25 cellular contexts compared by ENCODE assay signal in the genomic region with DNA sequence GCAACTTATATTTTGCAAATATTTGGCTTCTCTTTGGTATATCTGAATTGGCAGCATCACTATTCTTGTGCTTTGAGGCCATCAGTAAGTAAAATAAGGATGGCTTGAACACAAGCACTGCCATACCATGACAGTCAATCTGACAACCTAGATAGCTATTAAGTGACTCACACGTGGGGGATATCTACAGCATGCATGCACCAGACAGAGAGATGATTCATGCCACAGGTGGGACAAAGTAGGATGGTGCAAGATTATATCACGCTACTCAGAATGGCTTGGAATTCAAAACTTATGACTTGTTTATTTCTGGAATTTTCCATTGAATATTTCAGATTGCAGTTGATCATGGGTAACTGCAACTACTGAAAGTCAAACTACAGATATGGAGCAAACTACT.
DNase-seq lines count a peak whose midpoint lies in the region; ATAC-seq and TF ChIP-seq lines count a peak whose summit lies in the region.
"Had no signal": no experiment of that assay in that cellular context is flagged by ENCODE, and none has a peak within 500 bp of the region (broad histone marks: within the 10 kb centered on the region; RNA-seq: fewer than 3 reads in every experiment).

No MANE protein-coding gene starts in this region.

- POLR2A ChIA-PET in RWPE1 (lab: Yijun Ruan, JAX; ENCODE audit: low non-redundant PET) = no interaction called here

- no peak overlapping the region for H3K27ac ChIP-seq in RWPE1
- H3K27ac ChIP-seq: dorsolateral prefrontal cortex, ovary, thyroid gland had no signal

- TF ChIP-seq CTCF in RWPE1 (conservative IDR thresholded peaks at IDR 0.05; ENCODE audit: low read depth) (no peak), fibroblast of villous mesenchyme (IDR thresholded peaks at IDR 0.05; ENCODE audit: insufficient read depth, low read depth, low read length) (no peak)

- H3K27me3 Mint-ChIP-seq in stimulated activated naive CD8-positive, alpha-beta T cell treated with anti-CD3 and anti-CD28 coated beads, Interleukin-15, amount 100 ng/mL, for 72 hours = no peaks in the 10 kb centered on the region
- H3K27me3 Mint-ChIP-seq: activated B cell treated with CpG ODN at 0.5 μM for 24 hours; activated T-cell treated with anti-CD3 and anti-CD28 coated beads, Interleukin-2, amount 50 U/mL, for 24 hours; CD4-positive, alpha-beta memory T cell; naive thymus-derived CD4-positive, alpha-beta T cell; stimulated activated naive B cell treated with anti-CD40 and anti-IgM and Interleukin-4, amounts not matched to agents 10 μg/mL and 1 μg/mL and 100 μg/mL, for 72 hours had no signal

- no peaks in the 10 kb centered on the region for H3K4me1 Mint-ChIP-seq in stimulated activated naive CD8-positive, alpha-beta T cell treated with anti-CD3 and anti-CD28 coated beads, Interleukin-15, amount 100 ng/mL, for 72 hours
- H3K4me1 Mint-ChIP-seq: activated B cell treated with CpG ODN at 0.5 μM for 24 hours; CD4-positive, alpha-beta memory T cell; GM23338; naive thymus-derived CD4-positive, alpha-beta T cell; stimulated activated naive B cell treated with anti-CD40 and anti-IgM and Interleukin-4, amounts not matched to agents 10 μg/mL and 1 μg/mL and 100 μg/mL, for 72 hours had no signal

- peak; percentile 2 for DNase-seq in HS-27A (ENCODE audit: low read depth)
- peak; percentile 58 for DNase-seq in RWPE1 (ENCODE audit: low spot score)
- peak; percentile 25 for DNase-seq in fibroblast of villous mesenchyme (ENCODE audit: low read depth)
- peak; percentile 14 for DNase-seq in skeletal muscle cell (ENCODE audit: low read depth)
- no peak for DNase-seq in stimulated activated naive CD8-positive, alpha-beta T cell treated with anti-CD3 and anti-CD28 coated beads, Interleukin-15, amount 100 ng/mL, for 72 hours
- DNase-seq: activated B cell treated with CpG ODN at 0.5 μM for 24 hours; activated CD8-positive, alpha-beta T cell treated with anti-CD3 and anti-CD28 coated beads, Interleukin-2, amount 10 ng/mL, durations not matched to agents 7 days and 5 days; activated naive CD4-positive, alpha-beta T cell treated with Interleukin-2 at 50 U/mL for 16 hours; activated T-cell treated with anti-CD3 and anti-CD28 coated beads, Interleukin-2, amount 50 U/mL, for 24 hours; amygdala; CD4-positive, alpha-beta memory T cell; DMS153; dorsolateral prefrontal cortex; erythroblast; naive thymus-derived CD4-positive, alpha-beta T cell; NCI-H1417; ovary; right cardiac atrium; stimulated activated naive B cell treated with anti-CD40 and anti-IgM and Interleukin-4, amounts not matched to agents 10 μg/mL and 1 μg/mL and 100 μg/mL, for 72 hours; thyroid gland had no signal

- no peak overlapping the region for H3K27ac Mint-ChIP-seq in stimulated activated naive CD8-positive, alpha-beta T cell treated with anti-CD3 and anti-CD28 coated beads, Interleukin-15, amount 100 ng/mL, for 72 hours
- H3K27ac Mint-ChIP-seq: activated B cell treated with CpG ODN at 0.5 μM for 24 hours; activated CD8-positive, alpha-beta T cell treated with anti-CD3 and anti-CD28 coated beads, Interleukin-2, amount 10 ng/mL, durations not matched to agents 7 days and 5 days; activated T-cell treated with anti-CD3 and anti-CD28 coated beads, Interleukin-2, amount 50 U/mL, for 24 hours; CD4-positive, alpha-beta memory T cell; GM23338; naive thymus-derived CD4-positive, alpha-beta T cell; stimulated activated naive B cell treated with anti-CD40 and anti-IgM and Interleukin-4, amounts not matched to agents 10 μg/mL and 1 μg/mL and 100 μg/mL, for 72 hours; T-helper 2 cell treated with Interferon-gamma antibody and Interleukin-4, amounts not matched to agents 5 μg/mL and 100 μg/mL, for 36 hours had no signal

- no peak overlapping the region for H3K4me3 Mint-ChIP-seq in stimulated activated naive CD8-positive, alpha-beta T cell treated with anti-CD3 and anti-CD28 coated beads, Interleukin-15, amount 100 ng/mL, for 72 hours
- H3K4me3 Mint-ChIP-seq: activated B cell treated with CpG ODN at 0.5 μM for 24 hours; activated CD8-positive, alpha-beta T cell treated with anti-CD3 and anti-CD28 coated beads, Interleukin-2, amount 10 ng/mL, durations not matched to agents 7 days and 5 days; activated T-cell treated with anti-CD3 and anti-CD28 coated beads, Interleukin-2, amount 50 U/mL, for 24 hours; CD4-positive, alpha-beta memory T cell; GM23338; naive thymus-derived CD4-positive, alpha-beta T cell; stimulated activated naive B cell treated with anti-CD40 and anti-IgM and Interleukin-4, amounts not matched to agents 10 μg/mL and 1 μg/mL and 100 μg/mL, for 72 hours; T-helper 2 cell treated with Interferon-gamma antibody and Interleukin-4, amounts not matched to agents 5 μg/mL and 100 μg/mL, for 36 hours had no signal

- no peak for ATAC-seq in HG03045 (IDR thresholded peaks at IDR 0.05; ENCODE audit: unreplicated experiment)
- ATAC-seq in HG03025 (IDR thresholded peaks at IDR 0.05; ENCODE audit: low FRiP score, unreplicated experiment) = no peak
- ATAC-seq in stimulated activated naive CD8-positive, alpha-beta T cell treated with anti-CD3 and anti-CD28 coated beads, Interleukin-15, amount 100 ng/mL, for 72 hours = no peak
- ATAC-seq: activated CD8-positive, alpha-beta T cell treated with anti-CD3 and anti-CD28 coated beads, Interleukin-2, amount 10 ng/mL, durations not matched to agents 7 days and 5 days; GM12878; GM23338; naive thymus-derived CD4-positive, alpha-beta T cell; right cardiac atrium; stimulated activated naive B cell treated with anti-CD40 and anti-IgM and Interleukin-4, amounts not matched to agents 10 μg/mL and 1 μg/mL and 100 μg/mL, for 72 hours had no signal

- CTCF ChIA-PET in RWPE1 (lab: Yijun Ruan, JAX) = no interaction called here

- peaks cover 0 to under 1% of the 10 kb centered on the region in 2 donors for H3K9me3 Mint-ChIP-seq in stimulated activated naive CD8-positive, alpha-beta T cell treated with anti-CD3 and anti-CD28 coated beads, Interleukin-15, amount 100 ng/mL, for 72 hours
- H3K9me3 Mint-ChIP-seq: activated B cell treated with CpG ODN at 0.5 μM for 24 hours; GM23338; stimulated activated naive B cell treated with anti-CD40 and anti-IgM and Interleukin-4, amounts not matched to agents 10 μg/mL and 1 μg/mL and 100 μg/mL, for 72 hours had no signal

- H3K4me3 ChIP-seq in fibroblast of villous mesenchyme (ENCODE audit: low read depth, low read length) (no peak overlapping the region), skeletal muscle cell (ENCODE audit: low read depth, low read length) (no peak overlapping the region)
- H3K4me3 ChIP-seq: dorsolateral prefrontal cortex, GM12878, GM23338, ovary, thyroid gland had no signal

Comparison
In these comparisons a context has a peak if more than half of its experiments do, and no peak if none do; other contexts are left out.
1. DNase-seq: peak in HS-27A (single experiment), RWPE1 (single experiment), fibroblast of villous mesenchyme (single experiment) and skeletal muscle cell (single experiment); none in stimulated activated naive CD8-positive, alpha-beta T cell treated with anti-CD3 and anti-CD28 coated beads, Interleukin-15, amount 100 ng/mL, for 72 hours (0 of 2).